13 cellular contexts compared by ENCODE assay signal in the genomic region with DNA sequence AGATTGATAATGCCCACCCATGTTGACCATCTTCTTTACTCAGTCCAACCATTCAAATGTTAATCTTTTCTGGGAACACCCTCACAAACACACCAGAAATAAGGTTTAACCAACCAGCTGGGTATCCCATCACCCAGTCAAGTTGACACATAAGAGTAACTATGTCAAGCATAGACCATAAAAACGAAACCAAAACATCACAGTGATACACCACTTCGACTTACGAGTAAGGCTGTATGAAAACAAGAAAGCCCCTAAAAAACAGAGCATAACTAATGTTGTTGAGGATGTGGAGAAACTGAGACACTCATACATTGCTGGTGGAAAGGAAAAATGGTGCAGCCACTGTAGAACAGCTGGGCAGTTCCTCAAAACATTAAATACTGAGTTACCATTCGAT. TPM values are rescaled to one million over a fixed set of nuclear protein-coding genes. Genes with fewer than 3 reads are reported as not detected.
DNase-seq lines count a peak whose midpoint lies in the region; ATAC-seq and TF ChIP-seq lines count a peak whose summit lies in the region.
"Had no signal": no experiment of that assay in that cellular context is flagged by ENCODE, and none has a peak within 500 bp of the region (broad histone marks: within the 10 kb centered on the region; RNA-seq: fewer than 3 reads in every experiment).

No MANE protein-coding gene starts in this region.

- H3T11ph ChIP-seq in H9 (ENCODE audit: low read length): no peak overlapping the region

- no peak overlapping the region for H3K56ac ChIP-seq in H9 (ENCODE audit: insufficient read length, low read depth, low read length)

- H3K27ac Mint-ChIP-seq in T-helper 17 cell (no peak overlapping the region), H9 (no peak overlapping the region)
- H3K27ac Mint-ChIP-seq: nephron had no signal

- TF ChIP-seq CTCF in GM06990 (IDR thresholded peaks at IDR 0.05; ENCODE audit: insufficient read depth, low read length, poor library complexity, severe bottlenecking) (no peak), H9 (conservative IDR thresholded peaks at IDR 0.05) (no peak)

- H3K27me3 Mint-ChIP-seq in T-helper 17 cell: no peaks in the 10 kb centered on the region
- H3K27me3 Mint-ChIP-seq in H9 (ENCODE audit: low read depth): peaks cover 10% of the 10 kb centered on the region

- H4K5ac ChIP-seq in H9 (ENCODE audit: insufficient read length, low read depth, low read length): no peak overlapping the region

- H3K79me2 ChIP-seq in H9 (ENCODE audit: insufficient read depth, low read length): no peaks in the 10 kb centered on the region

- no peak overlapping the region for H2BK15ac ChIP-seq in H9 (ENCODE audit: low read depth, low read length)

- H3K36me3 ChIP-seq in GM06990 (ENCODE audit: control insufficient read depth, insufficient read depth, low read length): no peaks in the 10 kb centered on the region
- H3K36me3 ChIP-seq: SJSA1, transverse colon had no signal

- H4K20me1 ChIP-seq in H9 (ENCODE audit: control insufficient read depth, insufficient read depth, insufficient read length): no peaks in the 10 kb centered on the region

- DNase-seq in GM06990 (ENCODE audit: extremely low read depth, insufficient read length) (no peak), T-helper 17 cell (no peak), H9 (no peak), COLO668 (lab: John Stamatoyannopoulos, UW; ENCODE audit: unreplicated experiment) (no peak), kidney glomerular epithelial cell (lab: John Stamatoyannopoulos, UW) (no peak)
- no peak for DNase-seq in stimulated activated naive CD4-positive, alpha-beta T cell (lab: John Stamatoyannopoulos, UW)
- DNase-seq: H7, NCI-H1092 treated with DMSO at 0.1 percent for 48 hours, transverse colon had no signal

- H4K8ac ChIP-seq in H9 (replicated peaks; ENCODE audit: insufficient read length, low read depth, low read length): no peak overlapping the region

- H3K4me1 Mint-ChIP-seq in T-helper 17 cell (peaks cover 23% of the 10 kb centered on the region), H9 (peaks cover 0 to 4% of the 10 kb centered on the region in 2 experiments; a peak in 2 of 4 replicates)

- H2BK20ac ChIP-seq in H9 (ENCODE audit: low read depth, low read length, poor library complexity, severe bottlenecking): no peak overlapping the region

- no peak overlapping the region for H3K4me2 ChIP-seq in H9 (ENCODE audit: insufficient read depth, insufficient read length, low read length)

- H2BK12ac ChIP-seq in H9 (ENCODE audit: insufficient read length, low read depth, low read length): no peak overlapping the region

- H3K18ac ChIP-seq in H9 (ENCODE audit: insufficient read length, low read depth, low read length): no peak overlapping the region

- H3K9me3 Mint-ChIP-seq in H9: peaks cover 5 to 8% of the 10 kb centered on the region in 2 experiments; a peak in 3 of 5 replicates

- no peaks in the 10 kb centered on the region for H3K79me1 ChIP-seq in H9 (ENCODE audit: insufficient read depth, low read depth, low read length, poor library complexity, severe bottlenecking)

- no CpG with 5 or more reads among the region's 4 CpGs for WGBS in H9 (ENCODE audit: extremely low coverage, insufficient read length, low lambda C conversion rate)

- no peak overlapping the region for H3K4ac ChIP-seq in H9 (ENCODE audit: low read depth, low read length)

- H3K27ac ChIP-seq in H9 (ENCODE audit: insufficient read length, low read depth, low read length): no peak overlapping the region
- H3K27ac ChIP-seq: SJSA1, transverse colon had no signal

- H3K9ac ChIP-seq in H9 (ENCODE audit: extremely low read depth, insufficient read length, low read length): no peak overlapping the region

- no peaks in the 10 kb centered on the region for H3K36me3 Mint-ChIP-seq in T-helper 17 cell (ENCODE audit: low read depth)
- H3K36me3 Mint-ChIP-seq in H9 (ENCODE audit: insufficient read depth in 1 of 3, low read depth in 3 of 3): peaks cover 0 to 5% (median 4%) of the 10 kb centered on the region in 3 experiments; a peak in 2 of 7 replicates

- ATAC-seq in GM19025 (IDR thresholded peaks at IDR 0.05; ENCODE audit: low read depth, unreplicated experiment) (peak; percentile 42), HG02870 (IDR thresholded peaks at IDR 0.05; ENCODE audit: unreplicated experiment) (peak; percentile 64), T-helper 17 cell (peak; percentile 27)

- no peak overlapping the region for H3K23ac ChIP-seq in H9 (ENCODE audit: insufficient read length, low read depth, low read length)

- H2AFZ ChIP-seq in H9 (ENCODE audit: low read length): no peak overlapping the region

- H4K91ac ChIP-seq in H9 (ENCODE audit: insufficient read length, low read depth, low read length): no peak overlapping the region

- H3K9me3 ChIP-seq in T-helper 17 cell (ENCODE audit: control insufficient read depth, low read length, poor library complexity, severe bottlenecking) (no peaks in the 10 kb centered on the region), H9 (ENCODE audit: control insufficient read depth, low read depth, low read length) (no peaks in the 10 kb centered on the region)
- H3K9me3 ChIP-seq: SJSA1, transverse colon had no signal

- H2BK5ac ChIP-seq in H9 (ENCODE audit: insufficient read length, low read length): no peak overlapping the region

- H3K23me2 ChIP-seq in H9 (ENCODE audit: insufficient read length, low read depth, low read length, poor library complexity, severe bottlenecking): no peaks in the 10 kb centered on the region

- no peak overlapping the region for H3K14ac ChIP-seq in H9 (ENCODE audit: insufficient read depth, low read length)

- H3K4me3 Mint-ChIP-seq in T-helper 17 cell (peak overlapping the region; percentile 55), H9 (no peak overlapping the region)
- H3K4me3 Mint-ChIP-seq: nephron had no signal

- no peak overlapping the region for H2AK5ac ChIP-seq in H9 (ENCODE audit: insufficient read length, low read length)

- H3K4me3 ChIP-seq in GM06990 (replicated peaks; ENCODE audit: low read depth, low read length): peak overlapping the region; percentile 24
- H3K4me3 ChIP-seq: SJSA1, transverse colon had no signal

- H2BK120ac ChIP-seq in H9 (ENCODE audit: low read depth, low read length, poor library complexity, severe bottlenecking): no peak overlapping the region

- no peaks in the 10 kb centered on the region for H3K27me3 ChIP-seq in GM06990 (replicated peaks; ENCODE audit: control insufficient read depth, insufficient read depth, low read length)
- no peaks in the 10 kb centered on the region for H3K27me3 ChIP-seq in H9 (ENCODE audit: insufficient read depth, low read length)
- H3K27me3 ChIP-seq: SJSA1, transverse colon had no signal

- no peaks in the 10 kb centered on the region for H3K4me1 ChIP-seq in H9 (ENCODE audit: insufficient read depth, low read length)
- H3K4me1 ChIP-seq: SJSA1 had no signal

RNA-seq across cellular contexts. Expression of gene SLC35F5, which starts 57.4 kb away (rescaled TPM):
- total RNA-seq in T-helper 17 cell: 10 to 100 TPM; 19.5 to 28.1 TPM
- 26.2 and 31.3 TPM in 2 replicates for total RNA-seq in H9 (2021)
